Comparison of ENCODE assay signal across 1 cellular context in genomic region chr7:100866721-100867039, GRCh38.
TF ChIP-seq lines count a peak whose summit lies in the region.

No MANE protein-coding gene starts in this region.

TF ChIP-seq in H1, 55 proteins besides CTCF, POLR2A, EP300 and RAD21:
- TF ChIP-seq TAF1 (IDR thresholded peaks at IDR 0.05; ENCODE audit: low read depth, low read length) (no peak), NRF1 (IDR thresholded peaks at IDR 0.05; ENCODE audit: low read depth, low read length) (no peak), EGR1 (IDR thresholded peaks at IDR 0.05; ENCODE audit: borderline replicate concordance, low read depth, low read length) (no peak), CTBP2 (IDR thresholded peaks at IDR 0.05; ENCODE audit: borderline replicate concordance, insufficient read depth, insufficient read length, low read length) (no peak), ATF3 (IDR thresholded peaks at IDR 0.05; ENCODE audit: insufficient read depth, low read depth, low read length) (no peak), HDAC2 (IDR thresholded peaks at IDR 0.05; ENCODE audit: borderline replicate concordance in 1 of 2, low read depth in 2 of 2, low read length in 2 of 2) (no peak), SAP30 (IDR thresholded peaks at IDR 0.05; ENCODE audit: insufficient read depth, insufficient replicate concordance, low read length) (no peak), EZH2 (IDR thresholded peaks at IDR 0.05; ENCODE audit: low read depth, low read length, severe bottlenecking) (no peak), CBX8 (IDR thresholded peaks at IDR 0.05; ENCODE audit: borderline replicate concordance, low read depth, low read length) (no peak), BACH1 (IDR thresholded peaks at IDR 0.05; ENCODE audit: low read length) (no peak), SRF (IDR thresholded peaks at IDR 0.05; ENCODE audit: low read depth, low read length) (no peak), GTF2F1 (IDR thresholded peaks at IDR 0.05; ENCODE audit: borderline replicate concordance, low read depth, low read length) (no peak), GABPA (IDR thresholded peaks at IDR 0.05; ENCODE audit: borderline replicate concordance, insufficient read depth, low read length) (no peak), SP1 (IDR thresholded peaks at IDR 0.05; ENCODE audit: low read depth, low read length) (no peak), SIRT6 (IDR thresholded peaks at IDR 0.05; ENCODE audit: low read length) (no peak), SIN3A (conservative IDR thresholded peaks at IDR 0.05 in 1 of 2, IDR thresholded peaks at IDR 0.05 in 1 of 2; ENCODE audit: low read depth in 1 of 2, low read length in 2 of 2) (no peak), BCL11A (IDR thresholded peaks at IDR 0.05; ENCODE audit: low read depth in 2 of 2, low read length in 2 of 2) (no peak), KDM4A (IDR thresholded peaks at IDR 0.05; ENCODE audit: low read depth, low read length, severe bottlenecking) (no peak), ASH2L (IDR thresholded peaks at IDR 0.05; ENCODE audit: low read length) (no peak)
TF ChIP-seq in H1: peak in this region for 0.
